In genomic region chr11:100865443-100865842, GRCh38 we compare ENCODE assay signal across 28 cellular contexts.
"Had no signal": no experiment of that assay in that cellular context is flagged by ENCODE, and none has a peak within 500 bp of the region (broad histone marks: within the 10 kb centered on the region; RNA-seq: fewer than 3 reads in every experiment).

No MANE protein-coding gene starts in this region.

- DNase-seq: activated B cell treated with CpG ODN at 0.5 μM for 24 hours; activated CD4-positive, alpha-beta T cell treated with anti-CD3 and anti-CD28 coated beads for 48 hours; activated CD4-positive, alpha-beta T cell treated with anti-CD3 and anti-CD28 coated beads, Interleukin-2, amount 50 U/mL, for 1 hour; activated CD4-positive, alpha-beta T cell treated with anti-CD3 and anti-CD28 coated beads, Interleukin-2, amount 50 U/mL, for 48 hours; activated CD8-positive, alpha-beta memory T cell treated with anti-CD3 and anti-CD28 coated beads for 24 hours; activated CD8-positive, alpha-beta T cell treated with anti-CD3 and anti-CD28 coated beads for 36 hours; activated effector memory CD4-positive, alpha-beta T cell treated with Interleukin-2 at 50 U/mL for 16 hours; activated naive CD4-positive, alpha-beta T cell treated with anti-CD3 and anti-CD28 coated beads for 36 hours; activated naive CD8-positive, alpha-beta T cell treated with anti-CD3 and anti-CD28 coated beads for 36 hours; activated naive CD8-positive, alpha-beta T cell treated with anti-CD3 and anti-CD28 coated beads, Interleukin-2, amount 50 U/mL, for 24 hours; activated T-cell treated with anti-CD3 and anti-CD28 coated beads, Interleukin-2, amount 50 U/mL, for 4 hours; adrenal gland; body of pancreas; caudate nucleus; cortex of kidney; dermis blood vessel endothelial cell; effector CD4-positive, alpha-beta T cell; effector memory CD8-positive, alpha-beta T cell; foreskin keratinocyte; head of caudate nucleus; T-cell; T1000; WERI-Rb-1 had no signal

- H3K27ac ChIP-seq: adrenal gland, body of pancreas, esophagus muscularis mucosa, foreskin keratinocyte, gastroesophageal sphincter, WERI-Rb-1 had no signal

- FAIRE-seq: colon had no signal

- H3K4me1 ChIP-seq: adrenal gland, body of pancreas had no signal

- H3K9me3 ChIP-seq: adrenal gland, body of pancreas, esophagus muscularis mucosa, gastroesophageal sphincter had no signal

- H3K36me3 ChIP-seq: adrenal gland, esophagus muscularis mucosa, gastroesophageal sphincter, WERI-Rb-1 had no signal

- H3K27me3 ChIP-seq: adrenal gland, body of pancreas, esophagus muscularis mucosa, foreskin keratinocyte, gastroesophageal sphincter had no signal

- ATAC-seq: activated CD4-positive, CD25-positive, alpha-beta regulatory T cell treated with anti-CD3 and anti-CD28 coated beads, Interleukin-2, amount 50 U/mL, for 24 hours; activated CD8-positive, alpha-beta T cell treated with anti-CD3 and anti-CD28 coated beads for 36 hours; activated naive CD8-positive, alpha-beta T cell treated with anti-CD3 and anti-CD28 coated beads, Interleukin-2, amount 50 U/mL, for 24 hours; activated T-cell treated with anti-CD3 and anti-CD28 coated beads, Interleukin-2, amount 50 U/mL, for 4 hours; activated T-helper 17 cell treated with anti-CD3 and anti-CD28 coated beads, Interleukin-2, amount 50 U/mL, for 72 hours; body of pancreas; effector memory CD8-positive, alpha-beta T cell; foreskin keratinocyte; gastroesophageal sphincter; T-cell had no signal

- H3K4me3 ChIP-seq: adrenal gland, body of pancreas, esophagus muscularis mucosa, gastroesophageal sphincter had no signal
